8 cellular contexts compared by ENCODE assay signal in genomic region chr19:11887618-11888531, GRCh38. TPM values are rescaled to one million over a fixed set of nuclear protein-coding genes. Genes with fewer than 3 reads are reported as not detected.
DNase-seq lines count a peak whose midpoint lies in the region; ATAC-seq and TF ChIP-seq lines count a peak whose summit lies in the region.

ZNF69 (plus strand) TSS chr19:11887782; CDS start chr19:11887924, 142 bp downstream.

- H3K4me3 Mint-ChIP-seq in T-helper 2 cell treated with Interferon-gamma antibody and Interleukin-4, amounts not matched to agents 5 μg/mL and 100 μg/mL, for 36 hours: peak within 1 kb of the TSS; percentile 89

- peaks cover 9% of the 10 kb centered on the region for H3K9me3 Mint-ChIP-seq in T-helper 2 cell treated with Interferon-gamma antibody and Interleukin-4, amounts not matched to agents 5 μg/mL and 100 μg/mL, for 36 hours

- peak within 1 kb of the TSS; percentile 75 for H3K4me3 ChIP-seq in GM12864 (ENCODE audit: low read depth, low read length)

- H3K27me3 Mint-ChIP-seq in T-helper 2 cell treated with Interferon-gamma antibody and Interleukin-4, amounts not matched to agents 5 μg/mL and 100 μg/mL, for 36 hours (ENCODE audit: low read depth): peaks cover 2% of the 10 kb centered on the region

- TF ChIP-seq CTCF in GM12864 (IDR thresholded peaks at IDR 0.05; ENCODE audit: low read depth, low read length, missing control alignments): no peak

- H3K36me3 Mint-ChIP-seq in T-helper 2 cell treated with Interferon-gamma antibody and Interleukin-4, amounts not matched to agents 5 μg/mL and 100 μg/mL, for 36 hours (ENCODE audit: low read depth): peaks cover 17% of the 10 kb centered on the region

- peaks cover 20% of the 10 kb centered on the region for H3K4me1 Mint-ChIP-seq in T-helper 2 cell treated with Interferon-gamma antibody and Interleukin-4, amounts not matched to agents 5 μg/mL and 100 μg/mL, for 36 hours (ENCODE audit: low read depth)

- no peak for DNase-seq in GM12864 (ENCODE audit: low read depth)
- peak; percentile 8 for DNase-seq in LoVo (ENCODE audit: low spot score)
- DNase-seq in T-helper 2 cell treated with Interferon-gamma antibody and Interleukin-4, amounts not matched to agents 5 μg/mL and 100 μg/mL, for 36 hours (ENCODE audit: low spot score): peak; percentile 34
- peak; percentile 95 for DNase-seq in astrocyte of the hippocampus (ENCODE audit: low read depth, low spot score)
- DNase-seq in hypothalamus (lab: John Stamatoyannopoulos, UW): peak; percentile 29 to 89 (median 69)
- peak; percentile 73 for DNase-seq in putamen (ENCODE audit: low spot score)
- DNase-seq in ureter (ENCODE audit: low spot score): peak; percentile 90

- no peak for ATAC-seq in GM21390 (IDR thresholded peaks at IDR 0.05; ENCODE audit: unreplicated experiment)

- peak within 1 kb of the TSS; percentile 91 for H3K27ac Mint-ChIP-seq in T-helper 2 cell treated with Interferon-gamma antibody and Interleukin-4, amounts not matched to agents 5 μg/mL and 100 μg/mL, for 36 hours

RNA-seq across cellular contexts. Expression of gene ZNF69, which starts in this region (rescaled TPM):
- 17.9 TPM for total RNA-seq in ureter
